25 cellular contexts compared by ENCODE assay signal in the genomic region with DNA sequence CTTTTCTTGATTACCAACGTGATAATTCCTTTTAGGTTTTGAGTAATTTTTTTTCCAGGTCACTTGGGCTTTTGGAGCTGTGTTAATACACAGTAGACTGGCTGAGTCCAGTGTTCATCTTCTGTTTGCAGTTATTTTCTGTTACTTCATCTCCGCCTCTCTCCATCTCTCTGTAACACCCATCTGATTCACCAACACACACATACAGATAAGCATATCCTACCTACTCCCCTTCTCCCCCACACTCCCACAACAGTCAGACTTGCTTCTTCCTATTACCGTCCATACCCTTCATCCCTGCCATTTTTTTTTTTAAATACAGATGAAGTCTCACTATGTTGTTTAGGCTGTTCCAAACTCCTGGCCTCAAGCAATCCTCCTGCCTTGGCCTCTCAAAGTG.
"Had no signal": no experiment of that assay in that cellular context is flagged by ENCODE, and none has a peak within 500 bp of the region (broad histone marks: within the 10 kb centered on the region; RNA-seq: fewer than 3 reads in every experiment).

No MANE protein-coding gene starts in this region.

- H3K27me3 ChIP-seq: gastrocnemius medialis, ovary, sigmoid colon, testis, tibial artery, upper lobe of left lung had no signal

- H3K36me3 Mint-ChIP-seq: natural killer cell; stimulated activated effector memory CD8-positive, alpha-beta T cell treated with anti-CD3 and anti-CD28 coated beads, Interleukin-12 subunit alpha, Interleukin-12 subunit beta, amount 100 ng/mL, for 72 hours had no signal

- H3K4me1 Mint-ChIP-seq: natural killer cell; stimulated activated effector memory CD8-positive, alpha-beta T cell treated with anti-CD3 and anti-CD28 coated beads, Interleukin-12 subunit alpha, Interleukin-12 subunit beta, amount 100 ng/mL, for 72 hours had no signal

- H3K4me1 ChIP-seq: gastrocnemius medialis, lower lobe of right lung, psoas muscle, sigmoid colon, testis, tibial artery, upper lobe of left lung had no signal

- H3K9me3 Mint-ChIP-seq: stimulated activated effector memory CD8-positive, alpha-beta T cell treated with anti-CD3 and anti-CD28 coated beads, Interleukin-12 subunit alpha, Interleukin-12 subunit beta, amount 100 ng/mL, for 72 hours had no signal

- FAIRE-seq: colon, endometrium, keratinocyte, urothelium cell line had no signal

- ATAC-seq: effector memory CD8-positive, alpha-beta T cell; gastrocnemius medialis; left ventricle myocardium superior; lower lobe of right lung; natural killer cell; psoas muscle; right cardiac atrium; stimulated activated effector memory CD8-positive, alpha-beta T cell treated with anti-CD3 and anti-CD28 coated beads, Interleukin-12 subunit alpha, Interleukin-12 subunit beta, amount 100 ng/mL, for 72 hours had no signal

- H3K9me3 ChIP-seq: gastrocnemius medialis, ovary, psoas muscle, sigmoid colon, testis, tibial artery, upper lobe of left lung had no signal

- H3K4me3 ChIP-seq: dorsolateral prefrontal cortex, gastrocnemius medialis, lower lobe of right lung, ovary, psoas muscle, sigmoid colon, testis, tibial artery, upper lobe of left lung had no signal

- H3K27ac Mint-ChIP-seq: effector memory CD8-positive, alpha-beta T cell; natural killer cell; stimulated activated effector memory CD8-positive, alpha-beta T cell treated with anti-CD3 and anti-CD28 coated beads, Interleukin-12 subunit alpha, Interleukin-12 subunit beta, amount 100 ng/mL, for 72 hours had no signal

- H3K36me3 ChIP-seq: gastrocnemius medialis, lower lobe of right lung, ovary, sigmoid colon, tibial artery, upper lobe of left lung had no signal

- H3K4me3 Mint-ChIP-seq: effector memory CD8-positive, alpha-beta T cell; natural killer cell; stimulated activated effector memory CD8-positive, alpha-beta T cell treated with anti-CD3 and anti-CD28 coated beads, Interleukin-12 subunit alpha, Interleukin-12 subunit beta, amount 100 ng/mL, for 72 hours had no signal

- H3K27ac ChIP-seq: dorsolateral prefrontal cortex, gastrocnemius medialis, lower lobe of right lung, ovary, psoas muscle, sigmoid colon, testis, tibial artery, upper lobe of left lung had no signal

- DNase-seq: dorsolateral prefrontal cortex; effector memory CD8-positive, alpha-beta T cell; gastrocnemius medialis; head of caudate nucleus; left ventricle myocardium superior; lower lobe of right lung; natural killer cell; occipital lobe; ovary; posterior cingulate gyrus; psoas muscle; right cardiac atrium; sigmoid colon; stimulated activated CD4-positive, alpha-beta T cell treated with anti-CD3 and anti-CD28 coated beads, Interleukin-2, amount 100 ng/mL, for 24 hours; stimulated activated CD4-positive, alpha-beta T cell treated with anti-CD3 and anti-CD28 coated beads, Interleukin-4, amount 100 ng/mL, for 24 hours; stimulated activated naive CD4-positive, alpha-beta T cell treated with Interleukin-2 at 50 U/mL for 16 hours; substantia nigra; testis; tibial artery; upper lobe of left lung had no signal
